In genomic region chr7:50742401-50742800, GRCh38 we compare ENCODE assay signal across 13 cellular contexts.
"Had no signal": no experiment of that assay in that cellular context is flagged by ENCODE, and none has a peak within 500 bp of the region (broad histone marks: within the 10 kb centered on the region; RNA-seq: fewer than 3 reads in every experiment).

No MANE protein-coding gene starts in this region.

- ATAC-seq: gastrocnemius medialis, heart right ventricle, natural killer cell, right cardiac atrium had no signal

- DNase-seq: effector memory CD4-positive, alpha-beta T cell; erythroblast; gastrocnemius medialis; heart right ventricle; hypothalamus; kidney glomerular epithelial cell; natural killer cell; right cardiac atrium; stimulated activated CD4-positive, alpha-beta T cell treated with anti-CD3 and anti-CD28 coated beads, Interleukin-12 subunit alpha, Interleukin-12 subunit beta, amount 100 ng/mL, for 4 hours; stimulated activated naive CD4-positive, alpha-beta T cell; stomach; substantia nigra had no signal

- H3K27me3 ChIP-seq: gastrocnemius medialis, heart right ventricle, stomach had no signal

- H3K27ac ChIP-seq: gastrocnemius medialis, heart right ventricle, stomach, thoracic aorta had no signal

- H3K4me3 ChIP-seq: gastrocnemius medialis, heart right ventricle, stomach, thoracic aorta had no signal

- H3K36me3 ChIP-seq: gastrocnemius medialis, thoracic aorta had no signal

- H3K9me3 ChIP-seq: gastrocnemius medialis, heart right ventricle, stomach, thoracic aorta had no signal
